Comparison of ENCODE assay signal across 16 cellular contexts in genomic region chr11:3823303-3823702, GRCh38. TPM values are rescaled to one million over a fixed set of nuclear protein-coding genes. Genes with fewer than 3 reads are reported as not detected.
DNase-seq lines count a peak whose midpoint lies in the region; ATAC-seq and TF ChIP-seq lines count a peak whose summit lies in the region.
"Had no signal": no experiment of that assay in that cellular context is flagged by ENCODE, and none has a peak within 500 bp of the region (broad histone marks: within the 10 kb centered on the region; RNA-seq: fewer than 3 reads in every experiment).

No MANE protein-coding gene starts in this region.

- CTCF ChIA-PET in RWPE1 (lab: Yijun Ruan, JAX), result interaction anchor here (1.2 kb wide), 2 partner anchors 18 to 249 kb away, joined by 3 read pairs; no protein-coding TSS in a partner anchor

- H3K27me3 ChIP-seq in psoas muscle (ENCODE audit: insufficient read depth in 3 of 3, low read length in 2 of 3), result no peaks in the 10 kb centered on the region
- H3K27me3 ChIP-seq: cardiac muscle cell, neutrophil had no signal

- no peaks in the 10 kb centered on the region for H3K9me3 ChIP-seq in psoas muscle
- H3K9me3 ChIP-seq: neutrophil had no signal

- intact Hi-C loops in psoas muscle (cut with DNase I), result no loop called here

- no peak overlapping the region for H3K4me3 ChIP-seq in psoas muscle
- H3K4me3 ChIP-seq: cardiac muscle cell, PC-9 had no signal

- WGBS in psoas muscle, 3 donors, result 83 to 90% (median 90%) methylated on average over 3 of the region's 3 CpGs

- H3K27ac ChIP-seq in RWPE1 (peak overlapping the region; percentile 40), psoas muscle (no peak overlapping the region)
- H3K27ac ChIP-seq: cardiac muscle cell, PC-9 had no signal

- H3K4me1 ChIP-seq in psoas muscle, result no peaks in the 10 kb centered on the region

- POLR2A ChIA-PET in RWPE1 (lab: Yijun Ruan, JAX; ENCODE audit: low non-redundant PET), result no interaction called here

- TF ChIP-seq CTCF in RWPE1 (conservative IDR thresholded peaks at IDR 0.05; ENCODE audit: low read depth), result no peak
- TF ChIP-seq CTCF in psoas muscle (IDR thresholded peaks at IDR 0.05), result no peak

- ATAC-seq in psoas muscle (peak; percentile 36 to 69 (median 52)), HG03457 (IDR thresholded peaks at IDR 0.05; ENCODE audit: unreplicated experiment) (no peak)

- peaks cover 0 to 21% of the 10 kb centered on the region in 2 donors for H3K36me3 ChIP-seq in psoas muscle (ENCODE audit: insufficient read depth in 1 of 2, low read depth in 1 of 2)

- peak; percentile 87 for DNase-seq in EH (ENCODE audit: low read depth)
- no peak for DNase-seq in RWPE1 (ENCODE audit: low spot score)
- DNase-seq in dermis blood vessel endothelial cell, result peak; percentile 55
- DNase-seq in psoas muscle, result no peak
- DNase-seq in SK-N-DZ (ENCODE audit: low spot score), result no peak
- no peak for DNase-seq in NK-92 (lab: John Stamatoyannopoulos, UW; ENCODE audit: unreplicated experiment)
- no peak for DNase-seq in NCI-H1694 (lab: John Stamatoyannopoulos, UW)
- DNase-seq: activated CD8-positive, alpha-beta memory T cell treated with anti-CD3 and anti-CD28 coated beads, Interleukin-2, amount 50 U/mL, for 48 hours; DMS 273 treated with DMSO at 0.1 percent for 48 hours; KG1; left cardiac atrium; PC-9; stimulated activated naive CD4-positive, alpha-beta T cell had no signal

RNA-seq across cellular contexts. Expression of gene PGAP2, which starts 14.9 kb away (rescaled TPM):
- 7.3 and 10.2 TPM in 2 replicates for total RNA-seq in dermis blood vessel endothelial cell
- total RNA-seq in psoas muscle, result 10 to 100 TPM in 1 of 4 donors, 1 to 10 TPM in 3; 4.5 to 14.5 (median 7.7) TPM
- polyA plus RNA-seq in psoas muscle, result 10 to 100 TPM in 1 of 3 donors, 1 to 10 TPM in 2; 6.0 to 12.5 (median 6.0) TPM
- 25.3 and 30.3 TPM in 2 replicates for polyA plus RNA-seq in SK-N-DZ (2014; cell fraction: cytosol; rRNA removed)
- 87.7 and 90.7 TPM in 2 replicates for polyA plus RNA-seq in SK-N-DZ (2014; cell fraction: nucleus; rRNA removed)

RNA-seq across cellular contexts. Expression of gene RHOG, which starts 17.5 kb away (rescaled TPM):
- 19.2 and 25.5 TPM in 2 replicates for total RNA-seq in dermis blood vessel endothelial cell
- total RNA-seq in psoas muscle, result 10 to 100 TPM; 22.4 to 40.9 (median 37.6) TPM
- 10 to 100 TPM; 44.5 to 80.1 (median 51.3) TPM for polyA plus RNA-seq in psoas muscle
- 12.4 and 13.9 TPM in 2 replicates for polyA plus RNA-seq in SK-N-DZ (2014; cell fraction: cytosol; rRNA removed)
- polyA plus RNA-seq in SK-N-DZ (2014; cell fraction: nucleus; rRNA removed), result 4.3 and 10.0 TPM in 2 replicates

RNA-seq across cellular contexts. Expression of gene NUP98, which starts 25.9 kb away (rescaled TPM):
- total RNA-seq in dermis blood vessel endothelial cell (110 and 151 TPM in 2 replicates), psoas muscle (10 to 100 TPM; 45.3 to 85.1 (median 72.3) TPM)
- 10 to 100 TPM; 25.9 to 59.3 (median 37.0) TPM for polyA plus RNA-seq in psoas muscle
- polyA plus RNA-seq in SK-N-DZ (2014; cell fraction: cytosol; rRNA removed), result 56.7 and 109 TPM in 2 replicates
- polyA plus RNA-seq in SK-N-DZ (2014; cell fraction: nucleus; rRNA removed), result 70.2 and 107 TPM in 2 replicates

RNA-seq across cellular contexts. Expression of gene STIM1, which starts 32.2 kb away (rescaled TPM):
- 31.5 and 39.3 TPM in 2 replicates for total RNA-seq in dermis blood vessel endothelial cell
- 100 to 1,000 TPM in 3 of 4 donors, 10 to 100 TPM in 1; 97.5 to 147 (median 112) TPM for total RNA-seq in psoas muscle
- 100 to 1,000 TPM in 1 of 3 donors, 10 to 100 TPM in 2; 52.1 to 133 (median 66.4) TPM for polyA plus RNA-seq in psoas muscle
- polyA plus RNA-seq in SK-N-DZ (2014; cell fraction: cytosol; rRNA removed), result 21.6 and 22.2 TPM in 2 replicates
- 12.5 and 12.8 TPM in 2 replicates for polyA plus RNA-seq in SK-N-DZ (2014; cell fraction: nucleus; rRNA removed)

Comparison
In these comparisons a context has a peak if more than half of its experiments do, and no peak if none do; other contexts are left out.
1. DNase-seq: peak in EH (single experiment) and dermis blood vessel endothelial cell (single experiment); none in RWPE1 (single experiment), psoas muscle (0 of 2), SK-N-DZ (single experiment), NK-92 (single experiment) and NCI-H1694 (single experiment).